ENCODE assay signal across 19 cellular contexts in genomic region chr10:77894058-77894457, GRCh38. TPM values are rescaled to one million over a fixed set of nuclear protein-coding genes. Genes with fewer than 3 reads are reported as not detected.
DNase-seq lines count a peak whose midpoint lies in the region; ATAC-seq and TF ChIP-seq lines count a peak whose summit lies in the region.
"Had no signal": no experiment of that assay in that cellular context is flagged by ENCODE, and none has a peak within 500 bp of the region (broad histone marks: within the 10 kb centered on the region; RNA-seq: fewer than 3 reads in every experiment).

No MANE protein-coding gene starts in this region.

- dilution Hi-C loops in mammary epithelial cell (cut with HindIII; ENCODE audit: low sequenced_read_pairs), result no loop called here

- H3K4me1 Mint-ChIP-seq in MCF 10A (ENCODE audit: insufficient read depth, unreplicated experiment) (peaks cover 73% of the 10 kb centered on the region), type B pancreatic cell (ENCODE audit: unreplicated experiment) (peaks cover 75% of the 10 kb centered on the region)

- H3K27ac Mint-ChIP-seq in MCF 10A (ENCODE audit: low read depth, unreplicated experiment) (peak overlapping the region; percentile 73), type B pancreatic cell (peak overlapping the region; percentile 7)

- H3K4me1 ChIP-seq in mammary epithelial cell (ENCODE audit: insufficient read depth, low read length), result peaks cover 46% of the 10 kb centered on the region
- peaks cover 19 to 37% of the 10 kb centered on the region in 2 donors for H3K4me1 ChIP-seq in breast epithelium
- H3K4me1 ChIP-seq in mesendoderm (ENCODE audit: control insufficient read depth, low read depth, low read length), result peaks cover 22% of the 10 kb centered on the region

- H3K36me3 ChIP-seq in mammary epithelial cell (ENCODE audit: insufficient read depth, low read length), result no peaks in the 10 kb centered on the region
- no peaks in the 10 kb centered on the region for H3K36me3 ChIP-seq in breast epithelium
- H3K36me3 ChIP-seq in mesendoderm (ENCODE audit: control insufficient read depth, insufficient read depth, low read length), result no peaks in the 10 kb centered on the region
- H3K36me3 ChIP-seq: SJCRH30 had no signal

- no peak overlapping the region for H3K23ac ChIP-seq in mesendoderm (ENCODE audit: low read length)

- no peak overlapping the region for H3K27ac ChIP-seq in mammary epithelial cell (ENCODE audit: insufficient read depth, low read depth, low read length)
- H3K27ac ChIP-seq in breast epithelium, result peak overlapping the region; percentile 91 to 94
- no peak overlapping the region for H3K27ac ChIP-seq in mesendoderm (ENCODE audit: low read depth, low read length)
- H3K27ac ChIP-seq: 22Rv1, SJCRH30 had no signal

- no peak overlapping the region for H2BK5ac ChIP-seq in mesendoderm (ENCODE audit: low read length)

- H3K4me3 Mint-ChIP-seq in MCF 10A (ENCODE audit: unreplicated experiment) (peak overlapping the region; percentile 43), type B pancreatic cell (peak overlapping the region; percentile 11)
- H3K4me3 Mint-ChIP-seq: CD14-positive monocyte had no signal

- no peaks in the 10 kb centered on the region for H3K27me3 ChIP-seq in mammary epithelial cell (ENCODE audit: insufficient read depth, low read length)
- no peaks in the 10 kb centered on the region for H3K27me3 ChIP-seq in breast epithelium
- H3K27me3 ChIP-seq in mesendoderm (ENCODE audit: insufficient read depth, low read length, poor library complexity), result no peaks in the 10 kb centered on the region
- H3K27me3 ChIP-seq: SJCRH30 had no signal

- H3K79me1 ChIP-seq in mesendoderm (ENCODE audit: low read length), result peaks cover 28% of the 10 kb centered on the region

- TF ChIP-seq CTCF in MCF 10A (IDR thresholded peaks at IDR 0.05; ENCODE audit: unreplicated experiment) (no peak), mammary epithelial cell (conservative IDR thresholded peaks at IDR 0.05 in 1 of 2, IDR thresholded peaks at IDR 0.05 in 1 of 2; ENCODE audit: extremely low read depth in 1 of 2, insufficient read depth in 1 of 2, low read depth in 1 of 2, low read length in 2 of 2) (no peak), breast epithelium (IDR thresholded peaks at IDR 0.05) (no peak), type B pancreatic cell (conservative IDR thresholded peaks at IDR 0.05) (no peak)

- no peak overlapping the region for H3K9ac ChIP-seq in mammary epithelial cell (ENCODE audit: insufficient read depth, low read length)
- no peak overlapping the region for H3K9ac ChIP-seq in mesendoderm (ENCODE audit: low read length)

- H3K56ac ChIP-seq in mesendoderm (ENCODE audit: low read length), result peak overlapping the region; percentile 50

- H3K4me2 ChIP-seq in mammary epithelial cell (ENCODE audit: insufficient read depth, low read depth, low read length), result no peak overlapping the region
- H3K4me2 ChIP-seq in mesendoderm (ENCODE audit: low read length), result no peak overlapping the region

- no peak for TF ChIP-seq POLR2A in breast epithelium (IDR thresholded peaks at IDR 0.05)

- H3K79me2 ChIP-seq in mammary epithelial cell (ENCODE audit: insufficient read depth, low read length) (peaks cover 88% of the 10 kb centered on the region), mesendoderm (ENCODE audit: control insufficient read depth, insufficient read depth, low read length) (peaks cover 88% of the 10 kb centered on the region)

- intact Hi-C loops in MCF 10A (cut with micrococcal nuclease), result no loop called here
- intact Hi-C loops in mammary epithelial cell (cut with micrococcal nuclease), result no loop called here
- intact Hi-C loops in breast epithelium (cut with DNase I; ENCODE audit: low total_unique reads), result no loop called here

- CTCF ChIA-PET in MCF 10A (lab: Yijun Ruan, JAX), result interaction anchor here (0.7 to 1.3 kb wide), 3 partner anchors 23 to 47 kb away, joined by 4 to 6 read pairs (median 5); no protein-coding TSS in a partner anchor
- CTCF ChIA-PET in mammary epithelial cell (lab: Charles Lee; ENCODE audit: low non-redundant PET), result interaction anchor here (0.6 kb wide), 1 partner anchor 14 kb away, joined by 3 read pairs; no protein-coding TSS in a partner anchor

- no peaks in the 10 kb centered on the region for H4K20me1 ChIP-seq in mammary epithelial cell (ENCODE audit: insufficient read depth, low read length)

- no peaks in the 10 kb centered on the region for H3K27me3 Mint-ChIP-seq in MCF 10A (ENCODE audit: insufficient read depth, unreplicated experiment)
- no peaks in the 10 kb centered on the region for H3K27me3 Mint-ChIP-seq in type B pancreatic cell

- no peak overlapping the region for H2BK15ac ChIP-seq in mesendoderm (replicated peaks; ENCODE audit: low read depth)

- H3K18ac ChIP-seq in mesendoderm (ENCODE audit: low read length), result no peak overlapping the region

- H2BK120ac ChIP-seq in mesendoderm (ENCODE audit: low read depth, low read length), result no peak overlapping the region

- H2AK5ac ChIP-seq in mesendoderm (ENCODE audit: low read length), result no peak overlapping the region

- no peak for DNase-seq in MCF 10A (ENCODE audit: unreplicated experiment)
- no peak for DNase-seq in mammary epithelial cell
- DNase-seq in breast epithelium (ENCODE audit: low spot score in 2 of 2), result no peak
- DNase-seq in mesendoderm, result no peak
- no peak for DNase-seq in type B pancreatic cell (ENCODE audit: extremely low spot score, unreplicated experiment)
- DNase-seq in T-helper 9 cell, result no peak
- DNase-seq in ACHN, result no peak
- DNase-seq: HCEC 1CT, KG1, NCI-H1417 treated with DMSO at 0.1 percent for 48 hours, NCI-H187 treated with DMSO at 0.1 percent for 48 hours, NCI-H2227 treated with DMSO at 0.1 percent for 48 hours, NCI-H510A treated with DMSO at 0.1 percent for 48 hours, NCI-H82, PC-3, SJCRH30 had no signal

- H2AFZ ChIP-seq in mammary epithelial cell (ENCODE audit: low read depth, low read length), result no peak overlapping the region

- no peak overlapping the region for H4K5ac ChIP-seq in mesendoderm (ENCODE audit: low read length)

- H3K4ac ChIP-seq in mesendoderm (ENCODE audit: low read depth, low read length), result no peak overlapping the region

- H3K4me3 ChIP-seq in mammary epithelial cell (replicated peaks in 1 of 3; ENCODE audit: insufficient read depth in 1 of 3, low read depth in 2 of 3, low read length in 3 of 3) (no peak overlapping the region), breast epithelium (no peak overlapping the region), mesendoderm (ENCODE audit: low read length) (no peak overlapping the region)
- H3K4me3 ChIP-seq: SJCRH30 had no signal

- no peak for ATAC-seq in HG03097 (IDR thresholded peaks at IDR 0.05; ENCODE audit: low FRiP score, unreplicated experiment)
- ATAC-seq: PC-3 had no signal

- no peaks in the 10 kb centered on the region for H3K9me3 Mint-ChIP-seq in MCF 10A (ENCODE audit: unreplicated experiment)
- no peaks in the 10 kb centered on the region for H3K9me3 Mint-ChIP-seq in type B pancreatic cell
- H3K9me3 Mint-ChIP-seq: CD14-positive monocyte had no signal

- WGBS in mammary epithelial cell (ENCODE audit: low coverage, missing lambda C conversion rate), result 79% methylated on average over 2 of the region's 3 CpGs
- no CpG with 5 or more reads among the region's 3 CpGs for WGBS in mesendoderm (ENCODE audit: extremely low coverage, insufficient coverage, low lambda C conversion rate)

- H3K36me3 Mint-ChIP-seq in MCF 10A (ENCODE audit: insufficient read depth, unreplicated experiment), result peaks cover 67% of the 10 kb centered on the region
- H3K36me3 Mint-ChIP-seq in type B pancreatic cell, result no peaks in the 10 kb centered on the region
- H3K36me3 Mint-ChIP-seq: CD14-positive monocyte had no signal

- POLR2A ChIA-PET in MCF 10A (lab: Yijun Ruan, JAX), result interaction anchor here (0.7 to 20.5 kb wide), 3 partner anchors 27 to 56 kb away, joined by 4 to 903 read pairs (median 8); no protein-coding TSS in a partner anchor

- no peaks in the 10 kb centered on the region for H3K9me3 ChIP-seq in mammary epithelial cell (replicated peaks; ENCODE audit: insufficient read depth, low read length)
- no peaks in the 10 kb centered on the region for H3K9me3 ChIP-seq in breast epithelium
- H3K9me3 ChIP-seq: SJCRH30 had no signal

- in situ Hi-C loops in mammary epithelial cell (cut with MboI; ENCODE audit: low sequenced_read_pairs in 2 of 2), result no loop called here
- in situ Hi-C loops in ACHN (cut with HindIII; ENCODE audit: low pct_ligation_motif_present, low pct_unique_long_range_greater_than_20kb, low sequenced_read_pairs), result no loop called here

- BruUV-seq in MCF 10A (replicated peaks; lab: Mats Ljungman, UMichigan) (no TSS peak), mammary epithelial cell (replicated peaks; lab: Mats Ljungman, UMichigan) (no TSS peak)

- no peak overlapping the region for H4K8ac ChIP-seq in mesendoderm (ENCODE audit: low read depth, low read length)

RNA-seq across cellular contexts. Expression of gene DLG5, which starts 32.5 kb away (rescaled TPM):
- 126 and 127 TPM in 2 replicates for total RNA-seq in MCF 10A (2022)
- total RNA-seq in mammary epithelial cell, result 10 to 100 TPM; 40.8 to 76.5 TPM
- 31.5 TPM for polyA plus RNA-seq in mammary epithelial cell
- 142 TPM for polyA minus RNA-seq in mammary epithelial cell
- 100 to 1,000 TPM in 2 of 3 donors, 10 to 100 TPM in 1; 43.0 to 192 (median 138) TPM for total RNA-seq in breast epithelium
- polyA plus RNA-seq in mesendoderm (2013, experiment 1 of 2), result 58.5 TPM
- 57.0 TPM for polyA plus RNA-seq in mesendoderm (2013, experiment 2 of 2)
- total RNA-seq in type B pancreatic cell (ENCODE audit: low replicate concordance), result 57.4 and 80.0 TPM in 2 replicates

Comparison
In these comparisons a context has a peak if more than half of its experiments do, and no peak if none do; other contexts are left out.
1. H3K27ac ChIP-seq: peak in breast epithelium (2 of 2); none in mammary epithelial cell (single experiment) and mesendoderm (single experiment).